ENCODE assay signal across 22 cellular contexts in genomic region chr4:56055991-56056390, GRCh38.
"Had no signal": no experiment of that assay in that cellular context is flagged by ENCODE, and none has a peak within 500 bp of the region (broad histone marks: within the 10 kb centered on the region; RNA-seq: fewer than 3 reads in every experiment).

No MANE protein-coding gene starts in this region.

- H3K9me3 Mint-ChIP-seq: activated CD4-positive, alpha-beta T cell treated with anti-CD3 and anti-CD28 coated beads, Interleukin-2, amount 10 ng/mL, durations not matched to agents 7 days and 5 days; activated naive CD4-positive, alpha-beta T cell treated with anti-CD3 and anti-CD28 coated beads, Interleukin-2, amount 10 ng/mL, durations not matched to agents 7 days and 5 days; activated T-cell treated with anti-CD3 and anti-CD28 coated beads, Interleukin-2, amount 50 U/mL, for 4 hours; stimulated activated effector memory CD8-positive, alpha-beta T cell treated with anti-CD3 and anti-CD28 coated beads, Interleukin-12 subunit alpha, Interleukin-12 subunit beta, amount 100 ng/mL, for 72 hours had no signal

- H3K27me3 ChIP-seq: ascending aorta, testis had no signal

- H3K9me3 ChIP-seq: ascending aorta, left lung, mucosa of descending colon, neutrophil, pancreas, SK-N-SH, stomach, testis, upper lobe of right lung had no signal

- H3K4me2 ChIP-seq: SK-N-SH had no signal

- H3K36me3 ChIP-seq: ascending aorta, left lung, neutrophil, pancreas, stomach, upper lobe of right lung had no signal

- H3K27ac ChIP-seq: ascending aorta, left lung, neutrophil, pancreas, stomach, testis, upper lobe of right lung had no signal

- H3K4me3 ChIP-seq: ascending aorta, left lung, mucosa of descending colon, pancreas, stomach, testis, upper lobe of right lung had no signal

- H3K4me3 Mint-ChIP-seq: activated CD4-positive, alpha-beta T cell treated with anti-CD3 and anti-CD28 coated beads, Interleukin-2, amount 10 ng/mL, durations not matched to agents 7 days and 5 days; activated naive CD4-positive, alpha-beta T cell treated with anti-CD3 and anti-CD28 coated beads, Interleukin-2, amount 10 ng/mL, durations not matched to agents 7 days and 5 days; activated T-cell treated with anti-CD3 and anti-CD28 coated beads, Interleukin-2, amount 50 U/mL, for 4 hours; naive B cell; stimulated activated effector memory CD8-positive, alpha-beta T cell treated with anti-CD3 and anti-CD28 coated beads, Interleukin-12 subunit alpha, Interleukin-12 subunit beta, amount 100 ng/mL, for 72 hours; T-cell had no signal

- H3K27ac Mint-ChIP-seq: activated CD4-positive, alpha-beta T cell treated with anti-CD3 and anti-CD28 coated beads, Interleukin-2, amount 10 ng/mL, durations not matched to agents 7 days and 5 days; activated naive CD4-positive, alpha-beta T cell treated with anti-CD3 and anti-CD28 coated beads, Interleukin-2, amount 10 ng/mL, durations not matched to agents 7 days and 5 days; naive B cell; stimulated activated effector memory CD8-positive, alpha-beta T cell treated with anti-CD3 and anti-CD28 coated beads, Interleukin-12 subunit alpha, Interleukin-12 subunit beta, amount 100 ng/mL, for 72 hours; T-cell had no signal

- DNase-seq: activated CD4-positive, alpha-beta T cell treated with anti-CD3 and anti-CD28 coated beads, Interleukin-2, amount 10 ng/mL, durations not matched to agents 7 days and 5 days; activated CD8-positive, alpha-beta memory T cell treated with anti-CD3 and anti-CD28 coated beads, Interleukin-2, amount 50 U/mL, for 4 hours; activated naive CD4-positive, alpha-beta T cell treated with anti-CD3 and anti-CD28 coated beads, Interleukin-2, amount 10 ng/mL, durations not matched to agents 7 days and 5 days; activated T-cell treated with anti-CD3 and anti-CD28 coated beads, Interleukin-2, amount 50 U/mL, for 4 hours; cerebellar nuclear complex; cortex of kidney; effector CD4-positive, alpha-beta T cell; left lung; mammary epithelial cell; mucosa of descending colon; naive B cell; pancreas; SK-N-SH; stimulated activated CD4-positive, alpha-beta T cell treated with anti-CD3 and anti-CD28 coated beads, Interleukin-4, amount 100 ng/mL, for 24 hours; stomach; T-cell; testis; upper lobe of right lung had no signal

- H3K36me3 Mint-ChIP-seq: activated naive CD4-positive, alpha-beta T cell treated with anti-CD3 and anti-CD28 coated beads, Interleukin-2, amount 10 ng/mL, durations not matched to agents 7 days and 5 days; naive B cell; stimulated activated effector memory CD8-positive, alpha-beta T cell treated with anti-CD3 and anti-CD28 coated beads, Interleukin-12 subunit alpha, Interleukin-12 subunit beta, amount 100 ng/mL, for 72 hours; T-cell had no signal

- H3K4me1 ChIP-seq: ascending aorta, left lung, pancreas, testis, upper lobe of right lung had no signal

- H3K4me1 Mint-ChIP-seq: activated CD4-positive, alpha-beta T cell treated with anti-CD3 and anti-CD28 coated beads, Interleukin-2, amount 10 ng/mL, durations not matched to agents 7 days and 5 days; activated naive CD4-positive, alpha-beta T cell treated with anti-CD3 and anti-CD28 coated beads, Interleukin-2, amount 10 ng/mL, durations not matched to agents 7 days and 5 days; naive B cell; stimulated activated effector memory CD8-positive, alpha-beta T cell treated with anti-CD3 and anti-CD28 coated beads, Interleukin-12 subunit alpha, Interleukin-12 subunit beta, amount 100 ng/mL, for 72 hours; T-cell had no signal

- H3K9ac ChIP-seq: SK-N-SH had no signal

- ATAC-seq: activated T-cell treated with anti-CD3 and anti-CD28 coated beads, Interleukin-2, amount 50 U/mL, for 4 hours; left lung; pancreas; sciatic nerve; stimulated activated effector memory CD8-positive, alpha-beta T cell treated with anti-CD3 and anti-CD28 coated beads, Interleukin-12 subunit alpha, Interleukin-12 subunit beta, amount 100 ng/mL, for 72 hours; T-cell; upper lobe of right lung had no signal
